21 cellular contexts compared by ENCODE assay signal in the genomic region with DNA sequence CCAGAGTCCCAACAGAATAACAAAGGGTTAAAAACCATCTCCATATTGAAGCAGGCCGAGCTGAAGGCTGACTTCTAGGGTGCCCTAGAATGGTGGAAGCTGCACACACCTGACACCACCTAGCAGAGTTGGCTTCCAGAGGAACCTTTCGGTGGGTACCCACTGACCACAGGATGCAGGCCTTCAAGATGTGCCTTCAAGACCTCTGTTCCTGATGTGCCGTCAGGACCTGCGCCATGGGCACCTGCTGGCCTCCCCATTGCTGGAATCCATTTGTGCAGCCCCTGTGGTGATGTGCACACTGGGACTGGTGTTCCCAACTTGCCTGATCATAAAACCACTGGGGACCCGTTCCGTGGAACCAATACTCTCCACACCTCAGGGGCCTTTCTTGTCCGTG. TPM values are rescaled to one million over a fixed set of nuclear protein-coding genes. Genes with fewer than 3 reads are reported as not detected.
DNase-seq lines count a peak whose midpoint lies in the region; ATAC-seq, FAIRE-seq and TF ChIP-seq lines count a peak whose summit lies in the region.
"Had no signal": no experiment of that assay in that cellular context is flagged by ENCODE, and none has a peak within 500 bp of the region (broad histone marks: within the 10 kb centered on the region; RNA-seq: fewer than 3 reads in every experiment).

No MANE protein-coding gene starts in this region.

- no peaks in the 10 kb centered on the region for H3K36me3 ChIP-seq in CD8-positive, alpha-beta T cell (ENCODE audit: insufficient read depth, low read length)
- no peaks in the 10 kb centered on the region for H3K36me3 ChIP-seq in GM23338 (ENCODE audit: insufficient read depth)
- no peaks in the 10 kb centered on the region for H3K36me3 ChIP-seq in bronchial epithelial cell (ENCODE audit: control insufficient read depth, insufficient read depth, low read length)
- no peaks in the 10 kb centered on the region for H3K36me3 ChIP-seq in neural progenitor cell
- H3K36me3 ChIP-seq in smooth muscle cell (ENCODE audit: low read depth) = no peaks in the 10 kb centered on the region

- peak overlapping the region; percentile 8 for H3K4me3 Mint-ChIP-seq in CD8-positive, alpha-beta T cell
- peak overlapping the region; percentile 34; the same call in 1 of the 3 replicates for H3K4me3 Mint-ChIP-seq in GM23338
- H3K4me3 Mint-ChIP-seq in neural progenitor cell = peak overlapping the region; percentile 55
- H3K4me3 Mint-ChIP-seq: HFFc6 had no signal

- no peaks in the 10 kb centered on the region for H3K4me1 Mint-ChIP-seq in CD8-positive, alpha-beta T cell (ENCODE audit: low read depth)
- H3K4me1 Mint-ChIP-seq in GM23338 (peaks cover 11% of the 10 kb centered on the region; the same call in 2 of the 3 replicates), neural progenitor cell (peaks cover 43% of the 10 kb centered on the region)
- H3K4me1 Mint-ChIP-seq: CD4-positive, alpha-beta memory T cell had no signal

- H3K27me3 Mint-ChIP-seq in CD8-positive, alpha-beta T cell (ENCODE audit: low read depth) = peaks cover 15% of the 10 kb centered on the region
- peaks cover 16% of the 10 kb centered on the region for H3K27me3 Mint-ChIP-seq in GM23338 (ENCODE audit: insufficient read depth, low read depth, poor library complexity)
- peaks cover 7% of the 10 kb centered on the region for H3K27me3 Mint-ChIP-seq in neural progenitor cell (ENCODE audit: insufficient read depth, low read depth)

- H2AFZ ChIP-seq in GM23338 (no peak overlapping the region), neural progenitor cell (replicated peaks) (no peak overlapping the region), smooth muscle cell (ENCODE audit: low read depth) (no peak overlapping the region)
- H2AFZ ChIP-seq: GM23248 had no signal

- POLR2A ChIA-PET in CD8-positive, alpha-beta T cell (lab: Charles Lee) = no interaction called here

- no peak for TF ChIP-seq CTCF in CD8-positive, alpha-beta T cell (IDR thresholded peaks at IDR 0.05)
- TF ChIP-seq CTCF in GM23338 (conservative IDR thresholded peaks at IDR 0.05; ENCODE audit: low read depth in 2 of 2) (no peak), bronchial epithelial cell (IDR thresholded peaks at IDR 0.05; ENCODE audit: insufficient read depth, low read length, severe bottlenecking) (no peak), neural progenitor cell (IDR thresholded peaks at IDR 0.05) (no peak), smooth muscle cell (IDR thresholded peaks at IDR 0.05; ENCODE audit: borderline replicate concordance, insufficient read depth, poor library complexity, severe bottlenecking) (no peak)

- H3K4me3 ChIP-seq in CD8-positive, alpha-beta T cell (ENCODE audit: low read depth, low read length) = no peak overlapping the region
- H3K4me3 ChIP-seq in GM23338 = no peak overlapping the region
- H3K4me3 ChIP-seq in bronchial epithelial cell (ENCODE audit: low read depth, low read length) = no peak overlapping the region
- no peak overlapping the region for H3K4me3 ChIP-seq in neural progenitor cell
- no peak overlapping the region for H3K4me3 ChIP-seq in smooth muscle cell
- H3K4me3 ChIP-seq: GM23248 had no signal

- no peaks in the 10 kb centered on the region for H3K36me3 Mint-ChIP-seq in CD8-positive, alpha-beta T cell
- H3K36me3 Mint-ChIP-seq in GM23338 (ENCODE audit: low read depth) (no peaks in the 10 kb centered on the region; the same call in 2 of the 3 replicates), neural progenitor cell (no peaks in the 10 kb centered on the region)
- H3K36me3 Mint-ChIP-seq: CD14-positive monocyte; CD4-positive, alpha-beta memory T cell had no signal

- H3K27ac Mint-ChIP-seq in CD8-positive, alpha-beta T cell = no peak overlapping the region
- H3K27ac Mint-ChIP-seq in GM23338 (no peak overlapping the region), neural progenitor cell (no peak overlapping the region)
- H3K27ac Mint-ChIP-seq: CD14-positive monocyte; CD4-positive, alpha-beta memory T cell; HFFc6 had no signal

- DNase-seq in CD8-positive, alpha-beta T cell = no peak
- no peak for DNase-seq in GM23338 (ENCODE audit: low spot score)
- no peak for DNase-seq in bronchial epithelial cell (ENCODE audit: low read depth)
- DNase-seq in neural progenitor cell (ENCODE audit: low spot score) = no peak
- no peak for DNase-seq in smooth muscle cell (lab: John Stamatoyannopoulos, UW; ENCODE audit: unreplicated experiment)
- DNase-seq in NCI-H526 treated with DMSO at 0.1 percent for 48 hours (lab: John Stamatoyannopoulos, UW) = no peak
- DNase-seq: ACHN; CD4-positive, alpha-beta memory T cell; COR-L47; GM23248; HCEC 1CT; HFFc6 had no signal

- H3K27me3 ChIP-seq in CD8-positive, alpha-beta T cell (ENCODE audit: insufficient read depth, low read length) = no peaks in the 10 kb centered on the region
- peaks cover 11% of the 10 kb centered on the region for H3K27me3 ChIP-seq in GM23338 (ENCODE audit: insufficient read depth)
- H3K27me3 ChIP-seq in bronchial epithelial cell (ENCODE audit: control insufficient read depth, insufficient read depth, low read length) = no peaks in the 10 kb centered on the region
- peaks cover 18% of the 10 kb centered on the region for H3K27me3 ChIP-seq in neural progenitor cell
- no peaks in the 10 kb centered on the region for H3K27me3 ChIP-seq in smooth muscle cell (ENCODE audit: low read depth)

- CTCF ChIA-PET in CD8-positive, alpha-beta T cell (lab: Charles Lee) = interaction anchor here (0.8 to 1.3 kb wide), 2 partner anchors 9 to 10 kb away, joined by 4 to 5 read pairs; no protein-coding TSS in a partner anchor

- H3K9me3 Mint-ChIP-seq in CD8-positive, alpha-beta T cell = no peaks in the 10 kb centered on the region
- H3K9me3 Mint-ChIP-seq in GM23338 = no peaks in the 10 kb centered on the region; the same call in 2 of the 3 replicates
- H3K9me3 Mint-ChIP-seq in neural progenitor cell = no peaks in the 10 kb centered on the region
- H3K9me3 Mint-ChIP-seq: CD4-positive, alpha-beta memory T cell; HFFc6 had no signal

- H3K9me3 ChIP-seq in CD8-positive, alpha-beta T cell (ENCODE audit: low read length) = no peaks in the 10 kb centered on the region
- H3K9me3 ChIP-seq in neural progenitor cell (ENCODE audit: low read depth) (no peaks in the 10 kb centered on the region), smooth muscle cell (replicated peaks; ENCODE audit: low read depth) (no peaks in the 10 kb centered on the region)

- 93% methylated on average over 7 of the region's 7 CpGs for WGBS in smooth muscle cell (ENCODE audit: low lambda C conversion rate)

- FAIRE-seq in bronchial epithelial cell (lab: Jason Lieb, UNC) = peak; percentile 64
- FAIRE-seq: A204.1, D721Med, G401.6, GM12891, GM19239, H54 had no signal

- no peak for ATAC-seq in CD8-positive, alpha-beta T cell
- ATAC-seq in GM23338 (no peak), GM19397 (IDR thresholded peaks at IDR 0.05; ENCODE audit: unreplicated experiment) (no peak)

- H3K9ac ChIP-seq in neural progenitor cell = no peak overlapping the region
- H3K9ac ChIP-seq in smooth muscle cell (ENCODE audit: low read depth) = no peak overlapping the region
- H3K9ac ChIP-seq: GM23248 had no signal

- H3K4me1 ChIP-seq in CD8-positive, alpha-beta T cell (ENCODE audit: insufficient read depth, low read length) = no peaks in the 10 kb centered on the region
- H3K4me1 ChIP-seq in GM23338 (ENCODE audit: insufficient read depth) (no peaks in the 10 kb centered on the region), neural progenitor cell (peaks cover 7% of the 10 kb centered on the region), smooth muscle cell (ENCODE audit: low read depth) (peaks cover 4% of the 10 kb centered on the region)

- intact Hi-C loops in CD8-positive, alpha-beta T cell (cut with DNase I, micrococcal nuclease) = loop anchor here in 1 of 2 experiments (10.0 kb wide), 1 partner anchor 108 kb away; no protein-coding TSS in a partner anchor

- H3K27ac ChIP-seq in CD8-positive, alpha-beta T cell (ENCODE audit: low read depth, low read length) = no peak overlapping the region
- H3K27ac ChIP-seq in GM23338 (ENCODE audit: low read depth) (no peak overlapping the region), neural progenitor cell (no peak overlapping the region), smooth muscle cell (ENCODE audit: low read depth) (no peak overlapping the region)
- H3K27ac ChIP-seq: GM23248, HL-60 had no signal

- H3K4me2 ChIP-seq in GM23338 (no peak overlapping the region), neural progenitor cell (peak overlapping the region; percentile 66), smooth muscle cell (no peak overlapping the region)

- no peaks in the 10 kb centered on the region for H3F3A ChIP-seq in GM23338 (replicated peaks; ENCODE audit: low read depth)
- peaks cover 7% of the 10 kb centered on the region for H3F3A ChIP-seq in neural progenitor cell (ENCODE audit: low read depth)
- H3F3A ChIP-seq in smooth muscle cell (ENCODE audit: low read depth) = no peaks in the 10 kb centered on the region

- H3K79me2 ChIP-seq in GM23338 (replicated peaks; ENCODE audit: insufficient read depth) = no peaks in the 10 kb centered on the region
- H3K79me2 ChIP-seq in neural progenitor cell (ENCODE audit: low read depth) = no peaks in the 10 kb centered on the region
- no peaks in the 10 kb centered on the region for H3K79me2 ChIP-seq in smooth muscle cell (ENCODE audit: low read depth)

- no peaks in the 10 kb centered on the region for H3K9me2 ChIP-seq in GM23338 (ENCODE audit: insufficient read depth)

- no peaks in the 10 kb centered on the region for H4K20me1 ChIP-seq in GM23338 (replicated peaks; ENCODE audit: insufficient read depth)
- H4K20me1 ChIP-seq in neural progenitor cell (ENCODE audit: low read depth) = peaks cover 5% of the 10 kb centered on the region
- H4K20me1 ChIP-seq in smooth muscle cell (ENCODE audit: low read depth) = no peaks in the 10 kb centered on the region

TF ChIP-seq in GM23338, 12 proteins besides CTCF, POLR2A, EP300 and RAD21 (continues in another document):
- no peak for TF ChIP-seq ZNF331 (CRISPR knock-in tag; IDR thresholded peaks at IDR 0.05; ENCODE audit: low read depth)
- TF ChIP-seq ZNF114 (CRISPR knock-in tag; IDR thresholded peaks at IDR 0.05) = no peak
- no peak for TF ChIP-seq STAT1 (IDR thresholded peaks at IDR 0.05; ENCODE audit: unreplicated experiment)
- no peak for TF ChIP-seq JUNB (IDR thresholded peaks at IDR 0.05; ENCODE audit: unreplicated experiment)

RNA-seq across cellular contexts. Expression of gene RPL32, which starts 35.7 kb away (rescaled TPM):
- total RNA-seq in CD8-positive, alpha-beta T cell = 1,000 to 10,000 TPM; 4,188 to 4,224 TPM
- 561 and 772 TPM in 2 replicates for total RNA-seq in GM23338 (2014; rRNA removed; shearing (Covaris generic))
- polyA plus RNA-seq in GM23338 (2016; fragmentation: Nextera tagmentation; extraction: Ambion mirVana) (2,550 and 2,858 TPM in 2 replicates), smooth muscle cell (744 and 789 TPM in 2 replicates)
- total RNA-seq in bronchial epithelial cell (2,605 and 2,954 TPM in 2 replicates), neural progenitor cell (ENCODE audit: low replicate concordance) (1,028 and 2,309 TPM in 2 replicates), smooth muscle cell (988 and 1,486 TPM in 2 replicates)
